Comparison of ENCODE assay signal across 8 cellular contexts in genomic region chr11:32583451-32584271, GRCh38. TPM values are rescaled to one million over a fixed set of nuclear protein-coding genes. Genes with fewer than 3 reads are reported as not detected.
A peak's percentile ranks its signal among the peaks of the same experiment; 100 is the strongest.
DNase-seq lines count a peak whose midpoint lies in the region; ATAC-seq and TF ChIP-seq lines count a peak whose summit lies in the region.

Gene EIF3M, plus strand, starts transcription at chr11:32583831. Its CDS starts 57 bp downstream, at chr11:32583888.

- no peaks in the 10 kb centered on the region for H3K9me3 ChIP-seq in thymus (ENCODE audit: control insufficient read depth)

- peaks cover 6% of the 10 kb centered on the region for H3K36me3 Mint-ChIP-seq in activated naive CD8-positive, alpha-beta T cell
- H3K36me3 Mint-ChIP-seq in glutamatergic neuron (ENCODE audit: unreplicated experiment) = no peaks in the 10 kb centered on the region
- H3K36me3 Mint-ChIP-seq in osteocyte (ENCODE audit: unreplicated experiment) = peaks cover 3% of the 10 kb centered on the region

- CTCF ChIA-PET in GM10248 (lab: Yijun Ruan, JAX) = interaction anchor here (0.8 to 1.4 kb wide), 3 partner anchors 10 to 17 kb away, joined by 3 to 4 read pairs (median 3); no protein-coding TSS in a partner anchor

- peak within 1 kb of the TSS; percentile 98 for H3K27ac Mint-ChIP-seq in activated naive CD8-positive, alpha-beta T cell
- H3K27ac Mint-ChIP-seq in glutamatergic neuron (ENCODE audit: unreplicated experiment) (peak within 1 kb of the TSS; percentile 90), osteocyte (ENCODE audit: unreplicated experiment) (peak within 1 kb of the TSS; percentile 97)

- H3K4me1 ChIP-seq in thymus (ENCODE audit: control insufficient read depth, insufficient read depth, low read length) = peaks cover 7% of the 10 kb centered on the region

- ATAC-seq in HG02623 (IDR thresholded peaks at IDR 0.05; ENCODE audit: unreplicated experiment) = peak; percentile 98

- DNase-seq in GM10248 (ENCODE audit: extremely low spot score) (peak; percentile 94), NCI-H1105 (lab: John Stamatoyannopoulos, UW) (peak; percentile 95), SKM-1 treated with dmso at 0.1 percent for 144 hours (lab: John Stamatoyannopoulos, UW; ENCODE audit: unreplicated experiment) (peak; percentile 96), glutamatergic neuron (peak; percentile 98), osteocyte (ENCODE audit: extremely low spot score, unreplicated experiment) (peak; percentile 98)

- H3K27ac ChIP-seq in thymus (ENCODE audit: low read depth) = peak within 1 kb of the TSS; percentile 88

- peaks cover 4% of the 10 kb centered on the region for H3K36me3 ChIP-seq in thymus (ENCODE audit: control insufficient read depth, insufficient read depth)

- under 1% methylated on average over 70 of the region's 70 CpGs for WGBS in thymus

- H3K4me3 ChIP-seq in thymus (ENCODE audit: low read length) = peak within 1 kb of the TSS; percentile 65

- H3K4me1 Mint-ChIP-seq in activated naive CD8-positive, alpha-beta T cell (ENCODE audit: low read depth) = peaks cover 49% of the 10 kb centered on the region
- H3K4me1 Mint-ChIP-seq in glutamatergic neuron (ENCODE audit: low read depth, unreplicated experiment) (peaks cover 7% of the 10 kb centered on the region), osteocyte (ENCODE audit: unreplicated experiment) (peaks cover 27% of the 10 kb centered on the region)

- no peaks in the 10 kb centered on the region for H3K9me3 Mint-ChIP-seq in activated naive CD8-positive, alpha-beta T cell (ENCODE audit: low read depth)
- H3K9me3 Mint-ChIP-seq in glutamatergic neuron (ENCODE audit: unreplicated experiment) (peaks cover 2% of the 10 kb centered on the region), osteocyte (ENCODE audit: unreplicated experiment) (no peaks in the 10 kb centered on the region)

- no peaks in the 10 kb centered on the region for H3K27me3 Mint-ChIP-seq in activated naive CD8-positive, alpha-beta T cell
- H3K27me3 Mint-ChIP-seq in glutamatergic neuron (ENCODE audit: unreplicated experiment) (peaks cover 2% of the 10 kb centered on the region), osteocyte (ENCODE audit: unreplicated experiment) (peaks cover 1% of the 10 kb centered on the region)

- POLR2A ChIA-PET in GM10248 (lab: Yijun Ruan, JAX) = interaction anchor here (0.6 kb wide), 3 partner anchors 67 to 857 kb away, joined by 3 read pairs; no protein-coding TSS in a partner anchor

- TF ChIP-seq CTCF in GM10248 (IDR thresholded peaks at IDR 0.05; ENCODE audit: control extremely low read depth, extremely low read depth, low read depth, missing control alignments) = no peak
- TF ChIP-seq CTCF in glutamatergic neuron (IDR thresholded peaks at IDR 0.05; ENCODE audit: partially characterized antibody, unreplicated experiment) = no peak
- no peak for TF ChIP-seq CTCF in osteocyte (IDR thresholded peaks at IDR 0.05)

- H3K4me3 Mint-ChIP-seq in activated naive CD8-positive, alpha-beta T cell = peak within 1 kb of the TSS; percentile 98
- H3K4me3 Mint-ChIP-seq in glutamatergic neuron (ENCODE audit: unreplicated experiment) (peak within 1 kb of the TSS; percentile 98), osteocyte (ENCODE audit: unreplicated experiment) (peak within 1 kb of the TSS; percentile 97)

- H3K27me3 ChIP-seq in thymus (ENCODE audit: control insufficient read depth, insufficient read depth) = no peaks in the 10 kb centered on the region

RNA-seq across cellular contexts. Expression of gene EIF3M, which starts in this region (rescaled TPM):
- 135 TPM for total RNA-seq in glutamatergic neuron (ENCODE audit: unreplicated experiment)
- 227 and 229 TPM in 2 replicates for total RNA-seq in osteocyte
- polyA plus RNA-seq in thymus = 432 TPM

Comparison
In these comparisons a context has a peak if more than half of its experiments do, and no peak if none do; other contexts are left out.
1. Peak in every context shown above with its lines: DNase-seq, ATAC-seq, H3K4me3 ChIP-seq and H3K27ac ChIP-seq.